ENCODE assay signal across 11 cellular contexts in the genomic region with DNA sequence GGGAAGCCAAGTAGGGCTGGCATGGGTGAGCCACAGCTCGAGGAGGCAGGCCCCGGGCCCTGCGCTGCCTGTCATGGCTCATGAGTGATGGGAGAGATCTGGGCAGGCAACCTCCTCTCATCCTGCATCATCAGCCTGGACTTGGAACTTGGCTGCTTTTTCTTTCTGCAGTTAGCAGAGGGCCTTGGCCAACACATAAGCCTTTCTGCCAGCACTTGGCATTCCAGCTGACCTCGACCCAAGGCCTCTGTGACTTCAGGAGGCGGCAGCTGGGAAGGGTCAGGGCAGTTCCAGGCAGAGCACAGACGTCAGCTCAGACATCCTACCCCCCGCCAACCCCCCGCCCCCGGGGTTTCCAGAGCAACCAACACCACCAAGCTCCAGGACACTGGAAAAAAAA. TPM values are rescaled to one million over a fixed set of nuclear protein-coding genes. Genes with fewer than 3 reads are reported as not detected.
A peak's percentile ranks its signal among the peaks of the same experiment; 100 is the strongest.
DNase-seq lines count a peak whose midpoint lies in the region; ATAC-seq lines count a peak whose summit lies in the region.
"Had no signal": no experiment of that assay in that cellular context is flagged by ENCODE, and none has a peak within 500 bp of the region (broad histone marks: within the 10 kb centered on the region; RNA-seq: fewer than 3 reads in every experiment).

No MANE protein-coding gene starts in this region.

- H3K27ac ChIP-seq in caudate nucleus (ENCODE audit: low read depth, low read length) (peak overlapping the region; percentile 4), Karpas-422 (ENCODE audit: low read length) (no peak overlapping the region)

- no peak overlapping the region for H2AFZ ChIP-seq in Karpas-422 (ENCODE audit: low read length)

- H3K27me3 ChIP-seq in Karpas-422 (ENCODE audit: low read length), result no peaks in the 10 kb centered on the region

- peaks cover 2% of the 10 kb centered on the region; the same call in 1 of the 2 replicates for H3K4me1 ChIP-seq in Karpas-422 (ENCODE audit: low read length)

- DNase-seq in GM03348 (ENCODE audit: low spot score) (peak; percentile 29), caudate nucleus (lab: John Stamatoyannopoulos, UW) (peak in 4 of 61 donors; percentile 11 to 45 (median 33)), kidney tubule cell (ENCODE audit: low spot score) (peak; percentile 45), stromal cell of bone marrow (ENCODE audit: low read depth) (peak; percentile 50), Karpas-422 (no peak), SIG-M5 (lab: John Stamatoyannopoulos, UW) (no peak)
- DNase-seq in activated CD4-positive, alpha-beta T cell treated with anti-CD3 and anti-CD28 coated beads for 1 hour, result no peak
- DNase-seq: activated CD4-positive, alpha-beta memory T cell treated with anti-CD3 and anti-CD28 coated beads, Interleukin-2, amount 10 ng/mL, durations not matched to agents 7 days and 5 days; activated naive CD8-positive, alpha-beta T cell treated with anti-CD3 and anti-CD28 coated beads, Interleukin-2, amount 50 U/mL, for 24 hours; stimulated activated naive CD8-positive, alpha-beta T cell treated with anti-CD3 and anti-CD28 coated beads, Interleukin-15, amount 100 ng/mL, for 72 hours had no signal

- H4K20me1 ChIP-seq in Karpas-422 (ENCODE audit: insufficient read depth, low read depth, low read length), result no peaks in the 10 kb centered on the region

- H3K4me2 ChIP-seq in Karpas-422 (ENCODE audit: low read depth, low read length, poor library complexity, severe bottlenecking), result no peak overlapping the region

- H3K4me3 ChIP-seq in Karpas-422 (ENCODE audit: low read length), result no peak overlapping the region

- no peaks in the 10 kb centered on the region for H3K9me2 ChIP-seq in Karpas-422 (replicated peaks; ENCODE audit: insufficient read depth, low read length)

- no peak overlapping the region for H3K9ac ChIP-seq in Karpas-422 (ENCODE audit: low read length)

- no peaks in the 10 kb centered on the region for H3K36me3 ChIP-seq in Karpas-422 (ENCODE audit: insufficient read depth, low read length)

- ATAC-seq in GM18511 (IDR thresholded peaks at IDR 0.05; ENCODE audit: unreplicated experiment), result no peak
- ATAC-seq: activated naive CD8-positive, alpha-beta T cell treated with anti-CD3 and anti-CD28 coated beads, Interleukin-2, amount 50 U/mL, for 24 hours; stimulated activated naive CD8-positive, alpha-beta T cell treated with anti-CD3 and anti-CD28 coated beads, Interleukin-15, amount 100 ng/mL, for 72 hours had no signal

- no peaks in the 10 kb centered on the region for H3K79me2 ChIP-seq in Karpas-422 (ENCODE audit: low read length)

- no peaks in the 10 kb centered on the region for H3K9me3 ChIP-seq in Karpas-422 (ENCODE audit: low read length)

RNA-seq across cellular contexts. Expression of a gene that starts 7.6 kb away (rescaled TPM):
- not detected in 2 replicates for total RNA-seq in Karpas-422 (2014; rRNA removed; shearing (Covaris generic); ENCODE audit: low replicate concordance)
- total RNA-seq: activated CD4-positive, alpha-beta memory T cell treated with anti-CD3 and anti-CD28 coated beads, Interleukin-2, amount 10 ng/mL, durations not matched to agents 7 days and 5 days had no signal

Comparison
In these comparisons a context has a peak if more than half of its experiments do, and no peak if none do; other contexts are left out.
1. DNase-seq: peak in GM03348 (single experiment), kidney tubule cell (single experiment) and stromal cell of bone marrow (single experiment); none in activated CD4-positive, alpha-beta T cell treated with anti-CD3 and anti-CD28 coated beads for 1 hour (single experiment), Karpas-422 (single experiment) and SIG-M5 (single experiment).